ENCODE assay signal across 9 cellular contexts in genomic region chr12:71970031-71970430, GRCh38. TPM values are rescaled to one million over a fixed set of nuclear protein-coding genes. Genes with fewer than 3 reads are reported as not detected.
"Had no signal": no experiment of that assay in that cellular context is flagged by ENCODE, and none has a peak within 500 bp of the region (broad histone marks: within the 10 kb centered on the region; RNA-seq: fewer than 3 reads in every experiment).

No MANE protein-coding gene starts in this region.

- DNase-seq: GDM1, GF-D8 had no signal

- H3K4me3 ChIP-seq: GM12878 had no signal

- FAIRE-seq: G401.6, GM12878, GM12891, GM12892, GM18507, GM19239 had no signal

- ATAC-seq: GM12878 had no signal

RNA-seq across cellular contexts. Expression of gene TPH2, which starts 31.4 kb away (rescaled TPM):
- total RNA-seq: G401, GM12878 had no signal
- polyA plus RNA-seq: GM12878 had no signal
